ENCODE assay signal across 9 cellular contexts in the genomic region with DNA sequence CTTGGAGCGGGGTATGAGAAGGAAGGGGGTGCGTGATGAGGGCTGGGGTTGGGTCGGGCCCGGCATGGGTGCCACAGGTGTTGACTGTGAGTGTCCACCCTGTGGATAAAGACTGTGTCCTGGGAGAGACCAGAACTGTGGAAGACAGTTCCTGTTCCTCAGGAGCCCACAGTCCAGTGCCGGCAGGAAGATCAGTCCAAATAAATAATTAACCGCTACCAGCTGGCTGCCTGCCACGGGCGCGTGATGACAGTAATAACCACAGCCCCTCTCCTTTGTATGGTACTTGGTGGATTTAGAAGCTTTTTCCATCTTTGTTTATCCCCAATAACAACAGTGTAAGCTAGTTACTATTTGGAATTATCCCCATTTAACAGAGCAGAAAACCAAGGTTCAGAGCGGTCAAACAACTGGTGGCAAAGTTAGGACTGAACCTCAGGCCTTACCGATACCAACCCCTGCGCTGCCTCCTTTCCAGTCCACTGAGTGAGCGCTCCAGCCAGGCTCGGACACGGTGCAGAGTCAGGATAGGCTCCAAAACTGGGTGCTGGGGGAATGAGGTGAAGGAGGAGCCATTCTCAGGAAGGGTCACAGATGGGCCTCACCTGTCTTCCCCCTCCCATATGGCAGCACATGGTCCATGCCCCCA. TPM values are rescaled to one million over a fixed set of nuclear protein-coding genes. Genes with fewer than 3 reads are reported as not detected.
A peak's percentile ranks its signal among the peaks of the same experiment; 100 is the strongest.
DNase-seq lines count a peak whose midpoint lies in the region; ATAC-seq and TF ChIP-seq lines count a peak whose summit lies in the region.
"Had no signal": no experiment of that assay in that cellular context is flagged by ENCODE, and none has a peak within 500 bp of the region (broad histone marks: within the 10 kb centered on the region; RNA-seq: fewer than 3 reads in every experiment).

No MANE protein-coding gene starts in this region.

- no peak overlapping the region for H3K4ac ChIP-seq in mesendoderm (ENCODE audit: low read depth, low read length)

- peak overlapping the region; percentile 0 for H3K9ac ChIP-seq in NT2/D1 (ENCODE audit: insufficient read length, low read depth)
- no peak overlapping the region for H3K9ac ChIP-seq in mesendoderm (ENCODE audit: low read length)

- H3K4me1 ChIP-seq in NT2/D1 (ENCODE audit: insufficient read depth, insufficient read length) (peaks cover 24% of the 10 kb centered on the region), prostate gland (replicated peaks) (peaks cover 43% of the 10 kb centered on the region), ascending aorta (peaks cover 14 to 32% of the 10 kb centered on the region in 2 donors), mesendoderm (ENCODE audit: control insufficient read depth, low read depth, low read length) (peaks cover 31% of the 10 kb centered on the region)

- H3K9me3 ChIP-seq in NT2/D1 (ENCODE audit: insufficient read depth, low read length) (no peaks in the 10 kb centered on the region), prostate gland (no peaks in the 10 kb centered on the region), ascending aorta (no peaks in the 10 kb centered on the region)

- H2BK120ac ChIP-seq in mesendoderm (ENCODE audit: low read depth, low read length), result no peak overlapping the region

- no peak overlapping the region for H2AK5ac ChIP-seq in mesendoderm (ENCODE audit: low read length)

- H3K18ac ChIP-seq in mesendoderm (ENCODE audit: low read length), result no peak overlapping the region

- no peak for ATAC-seq in GM21381 (IDR thresholded peaks at IDR 0.05; ENCODE audit: unreplicated experiment)

- peak overlapping the region; percentile 97 to 99 for H3K27ac ChIP-seq in prostate gland
- H3K27ac ChIP-seq in ascending aorta, result no peak overlapping the region
- H3K27ac ChIP-seq in mesendoderm (ENCODE audit: low read depth, low read length), result no peak overlapping the region

- H3K4me2 ChIP-seq in mesendoderm (ENCODE audit: low read length), result no peak overlapping the region

- H3K79me2 ChIP-seq in mesendoderm (ENCODE audit: control insufficient read depth, insufficient read depth, low read length), result peaks cover 95% of the 10 kb centered on the region

- H3K36me3 ChIP-seq in NT2/D1 (ENCODE audit: insufficient read depth, insufficient read length, low read length) (peaks cover 9% of the 10 kb centered on the region), prostate gland (no peaks in the 10 kb centered on the region), ascending aorta (no peaks in the 10 kb centered on the region), mesendoderm (ENCODE audit: control insufficient read depth, insufficient read depth, low read length) (no peaks in the 10 kb centered on the region)

- no peaks in the 10 kb centered on the region for H3K27me3 ChIP-seq in NT2/D1 (ENCODE audit: insufficient read depth, insufficient read length)
- no peaks in the 10 kb centered on the region for H3K27me3 ChIP-seq in prostate gland (replicated peaks; ENCODE audit: insufficient read depth)
- H3K27me3 ChIP-seq in ascending aorta, result no peaks in the 10 kb centered on the region
- no peaks in the 10 kb centered on the region for H3K27me3 ChIP-seq in mesendoderm (ENCODE audit: insufficient read depth, low read length, poor library complexity)

- H3K4me3 ChIP-seq in NT2/D1 (ENCODE audit: insufficient read length, low read depth) (no peak overlapping the region), prostate gland (no peak overlapping the region), ascending aorta (no peak overlapping the region), mesendoderm (ENCODE audit: low read length) (no peak overlapping the region)

- no peak overlapping the region for H2BK5ac ChIP-seq in mesendoderm (ENCODE audit: low read length)

- no peak for TF ChIP-seq POLR2A in prostate gland (IDR thresholded peaks at IDR 0.05)

- H3K56ac ChIP-seq in mesendoderm (ENCODE audit: low read length), result no peak overlapping the region

- intact Hi-C loops in prostate gland (cut with DNase I), result loop anchor here (5.0 kb wide), 4 partner anchors 83 to 862 kb away; no protein-coding TSS in a partner anchor
- intact Hi-C loops in ascending aorta (cut with DNase I), result loop anchor here (5.0 kb wide), 1 partner anchor 173 kb away; no protein-coding TSS in a partner anchor

- no peak overlapping the region for H4K5ac ChIP-seq in mesendoderm (ENCODE audit: low read length)

- 43% methylated on average over 15 of the region's 15 CpGs for WGBS in prostate gland
- WGBS in mesendoderm (ENCODE audit: extremely low coverage, insufficient coverage, low lambda C conversion rate), result no CpG with 5 or more reads among the region's 15 CpGs

- no peak overlapping the region for H2BK15ac ChIP-seq in mesendoderm (replicated peaks; ENCODE audit: low read depth)

- no peak overlapping the region for H3K23ac ChIP-seq in mesendoderm (ENCODE audit: low read length)

- H4K8ac ChIP-seq in mesendoderm (ENCODE audit: low read depth, low read length), result no peak overlapping the region

- TF ChIP-seq CTCF in prostate gland (IDR thresholded peaks at IDR 0.05) (no peak), ascending aorta (IDR thresholded peaks at IDR 0.05) (no peak)

- DNase-seq in COLO668 (lab: John Stamatoyannopoulos, UW; ENCODE audit: unreplicated experiment) (peak; percentile 72), NT2/D1 (ENCODE audit: low read depth, low spot score) (no peak), foreskin melanocyte (peak; percentile 81), prostate gland (ENCODE audit: low spot score) (no peak), ascending aorta (ENCODE audit: low spot score in 2 of 2) (no peak), mesendoderm (no peak)
- no peak for DNase-seq in stimulated activated CD8-positive, alpha-beta memory T cell treated with anti-CD3 and anti-CD28 coated beads, Interleukin-4, amount 100 ng/mL, for 48 hours
- DNase-seq: activated naive CD8-positive, alpha-beta T cell treated with anti-CD3 and anti-CD28 coated beads for 36 hours had no signal

- H3K79me1 ChIP-seq in mesendoderm (ENCODE audit: low read length), result peaks cover 37% of the 10 kb centered on the region

RNA-seq across cellular contexts. Expression of gene ZMIZ1, which starts 5.1 kb away (rescaled TPM):
- 10 to 100 TPM; 69.6 to 78.5 TPM for total RNA-seq in prostate gland
- 96.2 TPM for total RNA-seq in ascending aorta
- polyA plus RNA-seq in mesendoderm (2013, experiment 1 of 2), result 23.7 TPM
- 23.1 TPM for polyA plus RNA-seq in mesendoderm (2013, experiment 2 of 2)

Comparison
In these comparisons a context has a peak if more than half of its experiments do, and no peak if none do; other contexts are left out.
1. DNase-seq: peak in COLO668 (single experiment) and foreskin melanocyte (single experiment); none in NT2/D1 (single experiment), prostate gland (single experiment), stimulated activated CD8-positive, alpha-beta memory T cell treated with anti-CD3 and anti-CD28 coated beads, Interleukin-4, amount 100 ng/mL, for 48 hours (single experiment), ascending aorta (0 of 2) and mesendoderm (single experiment).
2. H3K27ac ChIP-seq: peak in prostate gland (2 of 2); none in ascending aorta (0 of 2) and mesendoderm (single experiment).